In the genomic region with DNA sequence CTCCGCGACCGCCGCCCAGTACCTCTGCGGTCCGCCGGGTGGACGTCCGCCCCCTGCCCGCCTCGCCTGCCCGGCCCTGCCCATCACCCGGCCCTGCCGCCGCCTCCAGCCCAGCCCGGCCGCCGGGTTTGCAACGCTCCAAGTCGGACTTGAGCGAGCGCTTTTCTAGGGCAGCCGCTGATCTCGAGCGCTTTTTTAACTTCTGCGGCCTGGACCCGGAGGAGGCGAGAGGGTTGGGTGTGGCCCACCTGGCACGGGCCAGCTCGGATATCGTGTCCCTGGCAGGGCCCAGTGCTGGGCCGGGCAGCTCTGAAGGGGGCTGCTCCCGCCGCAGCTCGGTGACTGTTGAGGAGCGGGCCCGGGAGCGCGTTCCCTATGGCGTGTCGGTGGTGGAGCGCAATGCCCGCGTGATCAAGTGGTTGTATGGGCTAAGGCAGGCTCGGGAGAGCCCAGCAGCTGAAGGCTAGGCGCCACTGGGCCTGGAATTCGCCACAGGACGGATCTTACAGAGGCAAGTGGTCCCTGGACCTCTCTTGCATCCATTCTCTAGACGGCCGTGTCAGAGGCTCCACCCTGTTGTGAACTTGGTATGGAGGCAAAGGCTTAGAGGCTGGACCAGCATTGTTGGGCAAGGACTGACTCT, we compare ENCODE assay signal across 8 cellular contexts. TPM values are rescaled to one million over a fixed set of nuclear protein-coding genes. Genes with fewer than 3 reads are reported as not detected.
A peak's percentile ranks its signal among the peaks of the same experiment; 100 is the strongest.
DNase-seq lines count a peak whose midpoint lies in the region; TF ChIP-seq lines count a peak whose summit lies in the region.

No MANE protein-coding gene starts in this region.

- H3K4me3 ChIP-seq in thymus (ENCODE audit: low read length), result peak overlapping the region; percentile 72
- H3K4me3 ChIP-seq in osteoblast (ENCODE audit: insufficient read depth, low read length), result no peak overlapping the region

- H3K9me3 ChIP-seq in thymus (ENCODE audit: control insufficient read depth) (no peaks in the 10 kb centered on the region), osteoblast (ENCODE audit: low read depth, low read length) (no peaks in the 10 kb centered on the region)

- no peak overlapping the region for H2AFZ ChIP-seq in osteoblast (ENCODE audit: low read length)

- H3K36me3 ChIP-seq in thymus (ENCODE audit: control insufficient read depth, insufficient read depth), result no peaks in the 10 kb centered on the region
- no peaks in the 10 kb centered on the region for H3K36me3 ChIP-seq in osteoblast (ENCODE audit: insufficient read depth, low read length)

- intact Hi-C loops in activated naive CD4-positive, alpha-beta T cell treated with anti-CD3 and anti-CD28 coated beads for 36 hours (cut with micrococcal nuclease), result no loop called here

- peak overlapping the region; percentile 83 for H3K27ac Mint-ChIP-seq in activated naive CD4-positive, alpha-beta T cell treated with anti-CD3 and anti-CD28 coated beads for 36 hours
- H3K27ac Mint-ChIP-seq in activated naive CD8-positive, alpha-beta T cell, result peak overlapping the region; percentile 91

- H3K4me3 Mint-ChIP-seq in activated naive CD4-positive, alpha-beta T cell treated with anti-CD3 and anti-CD28 coated beads for 36 hours, result peak overlapping the region; percentile 75
- peak overlapping the region; percentile 90 for H3K4me3 Mint-ChIP-seq in activated naive CD8-positive, alpha-beta T cell

- WGBS in thymus, result 33% methylated on average over 50 of the region's 50 CpGs

- H3K27me3 Mint-ChIP-seq in activated naive CD4-positive, alpha-beta T cell treated with anti-CD3 and anti-CD28 coated beads for 36 hours (ENCODE audit: low read depth), result no peaks in the 10 kb centered on the region
- H3K27me3 Mint-ChIP-seq in activated naive CD8-positive, alpha-beta T cell, result no peaks in the 10 kb centered on the region

- DNase-seq in activated naive CD4-positive, alpha-beta T cell treated with anti-CD3 and anti-CD28 coated beads for 36 hours, result peak; percentile 18
- DNase-seq in activated naive CD4-positive, alpha-beta T cell (lab: John Stamatoyannopoulos, UW), result no peak
- DNase-seq in left kidney (ENCODE audit: low read depth, low spot score), result peak; percentile 46
- DNase-seq in NCI-H146 (lab: John Stamatoyannopoulos, UW), result no peak
- no peak for DNase-seq in putamen (ENCODE audit: low spot score)
- no peak for DNase-seq in osteoblast (ENCODE audit: insufficient read length, low spot score, missing footprints)

- CTCF ChIA-PET in activated naive CD4-positive, alpha-beta T cell treated with anti-CD3 and anti-CD28 coated beads for 36 hours (lab: Charles Lee), result interaction anchor here (1.5 kb wide), 1 partner anchor 10 kb away, joined by 5 read pairs; no protein-coding TSS in a partner anchor

- H4K20me1 ChIP-seq in osteoblast (ENCODE audit: insufficient read depth, low read length), result peaks cover 8% of the 10 kb centered on the region

- H3K27ac ChIP-seq in thymus (ENCODE audit: low read depth) (no peak overlapping the region), osteoblast (ENCODE audit: low read depth, low read length) (no peak overlapping the region)

- H3K9me3 Mint-ChIP-seq in activated naive CD4-positive, alpha-beta T cell treated with anti-CD3 and anti-CD28 coated beads for 36 hours, result no peaks in the 10 kb centered on the region
- peaks cover under 1% of the 10 kb centered on the region for H3K9me3 Mint-ChIP-seq in activated naive CD8-positive, alpha-beta T cell (ENCODE audit: low read depth)

- TF ChIP-seq CTCF in osteoblast (IDR thresholded peaks at IDR 0.05; ENCODE audit: extremely low read depth, low read depth, low read length), result no peak

- H3K4me1 ChIP-seq in thymus (ENCODE audit: control insufficient read depth, insufficient read depth, low read length), result peaks cover 40% of the 10 kb centered on the region
- no peaks in the 10 kb centered on the region for H3K4me1 ChIP-seq in osteoblast (ENCODE audit: insufficient read depth, low read length)

- H3K4me1 Mint-ChIP-seq in activated naive CD4-positive, alpha-beta T cell treated with anti-CD3 and anti-CD28 coated beads for 36 hours (ENCODE audit: low read depth), result peaks cover 47% of the 10 kb centered on the region
- peaks cover 62% of the 10 kb centered on the region for H3K4me1 Mint-ChIP-seq in activated naive CD8-positive, alpha-beta T cell (ENCODE audit: low read depth)

- H3K27me3 ChIP-seq in thymus (ENCODE audit: control insufficient read depth, insufficient read depth), result peaks cover 23% of the 10 kb centered on the region
- no peaks in the 10 kb centered on the region for H3K27me3 ChIP-seq in osteoblast (ENCODE audit: insufficient read depth, low read length)

- peaks cover 41% of the 10 kb centered on the region for H3K79me2 ChIP-seq in osteoblast (ENCODE audit: insufficient read depth, low read length)

- H3K36me3 Mint-ChIP-seq in activated naive CD4-positive, alpha-beta T cell treated with anti-CD3 and anti-CD28 coated beads for 36 hours (ENCODE audit: low read depth), result peaks cover 5% of the 10 kb centered on the region
- peaks cover under 1% of the 10 kb centered on the region for H3K36me3 Mint-ChIP-seq in activated naive CD8-positive, alpha-beta T cell

- no peak overlapping the region for H3K4me2 ChIP-seq in osteoblast (ENCODE audit: insufficient read depth, low read length)

RNA-seq across cellular contexts. Expression of gene FAM110A, which starts 11.8 kb away (rescaled TPM):
- total RNA-seq in activated naive CD4-positive, alpha-beta T cell treated with anti-CD3 and anti-CD28 coated beads for 36 hours, result 10 to 100 TPM; 15.4 to 16.2 TPM
- polyA plus RNA-seq in thymus, result 15.2 TPM
- total RNA-seq in osteoblast, result 8.5 and 9.8 TPM in 2 replicates

Comparison
In these comparisons a context has a peak if more than half of its experiments do, and no peak if none do; other contexts are left out.
1. DNase-seq: peak in activated naive CD4-positive, alpha-beta T cell treated with anti-CD3 and anti-CD28 coated beads for 36 hours (single experiment) and left kidney (single experiment); none in activated naive CD4-positive, alpha-beta T cell (0 of 4), NCI-H146 (single experiment), putamen (single experiment) and osteoblast (single experiment).